Comparison of ENCODE assay signal across 1 cellular context in the genomic region with DNA sequence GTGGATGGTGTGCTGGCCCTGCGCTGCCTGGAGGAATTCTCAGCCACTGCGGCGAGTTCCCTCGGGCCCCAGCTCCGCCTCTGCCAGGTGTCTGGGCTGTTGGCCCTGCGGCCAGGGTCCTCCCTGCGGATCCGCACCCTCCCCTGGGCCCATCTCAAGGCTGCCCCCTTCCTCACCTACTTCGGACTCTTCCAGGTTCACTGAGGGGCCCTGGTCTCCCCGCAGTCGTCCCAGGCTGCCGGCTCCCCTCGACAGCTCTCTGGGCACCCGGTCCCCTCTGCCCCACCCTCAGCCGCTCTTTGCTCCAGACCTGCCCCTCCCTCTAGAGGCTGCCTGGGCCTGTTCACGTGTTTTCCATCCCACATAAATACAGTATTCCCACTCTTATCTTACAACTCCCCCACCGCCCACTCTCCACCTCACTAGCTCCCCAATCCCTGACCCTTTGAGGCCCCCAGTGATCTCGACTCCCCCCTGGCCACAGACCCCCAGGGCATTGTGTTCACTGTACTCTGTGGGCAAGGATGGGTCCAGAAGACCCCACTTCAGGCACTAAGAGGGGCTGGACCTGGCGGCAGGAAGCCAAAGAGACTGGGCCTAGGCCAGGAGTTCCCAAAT.
TF ChIP-seq lines count a peak whose summit lies in the region.

No MANE protein-coding gene starts in this region.

TF ChIP-seq in liver, 16 proteins besides CTCF, POLR2A, EP300 and RAD21:
- TF ChIP-seq GABPA (IDR thresholded peaks at IDR 0.05 in 1 of 2, conservative IDR thresholded peaks at IDR 0.05 in 1 of 2): no peak
TF ChIP-seq in liver: peak in this region for 0.
